1 cellular context compared by ENCODE assay signal in the genomic region with DNA sequence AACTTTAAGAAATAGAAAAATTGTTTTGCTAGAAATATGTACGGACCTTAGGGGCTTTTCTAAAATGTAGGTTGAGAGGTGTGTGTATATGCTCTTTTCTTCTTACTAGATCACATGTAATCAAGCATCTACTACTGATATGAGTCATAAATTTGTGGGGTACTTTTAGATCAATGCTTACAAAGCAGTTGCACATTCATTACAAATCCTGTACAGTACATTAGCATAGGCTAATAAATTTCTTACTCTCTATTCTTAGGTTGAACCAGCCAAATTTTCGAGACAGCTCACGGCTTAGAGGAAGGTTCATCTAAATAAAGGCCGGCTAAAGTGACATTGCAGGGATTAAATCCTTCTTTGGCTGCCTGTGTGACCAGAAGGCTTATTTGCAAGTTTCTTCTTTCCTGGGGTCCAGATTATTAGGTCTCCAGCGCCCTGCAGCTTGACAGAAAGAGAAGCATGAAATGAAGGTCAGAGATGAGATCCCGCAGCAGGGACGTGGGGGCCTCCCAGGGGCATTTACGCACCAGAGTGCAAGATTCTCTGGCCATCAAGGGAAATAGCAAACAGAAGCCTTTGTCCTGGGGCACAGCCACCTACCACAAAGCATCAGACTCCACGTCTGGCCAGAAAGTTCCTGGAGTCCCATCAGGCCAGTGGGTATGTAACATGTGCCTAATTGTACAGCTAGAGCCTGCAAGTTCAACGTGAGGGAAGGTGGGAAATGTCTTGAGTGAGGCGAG.
TF ChIP-seq lines count a peak whose summit lies in the region.

No MANE protein-coding gene starts in this region.

TF ChIP-seq in H1, 55 proteins besides CTCF, POLR2A, EP300 and RAD21 (continued from another document):
- TF ChIP-seq, protein P1, sequence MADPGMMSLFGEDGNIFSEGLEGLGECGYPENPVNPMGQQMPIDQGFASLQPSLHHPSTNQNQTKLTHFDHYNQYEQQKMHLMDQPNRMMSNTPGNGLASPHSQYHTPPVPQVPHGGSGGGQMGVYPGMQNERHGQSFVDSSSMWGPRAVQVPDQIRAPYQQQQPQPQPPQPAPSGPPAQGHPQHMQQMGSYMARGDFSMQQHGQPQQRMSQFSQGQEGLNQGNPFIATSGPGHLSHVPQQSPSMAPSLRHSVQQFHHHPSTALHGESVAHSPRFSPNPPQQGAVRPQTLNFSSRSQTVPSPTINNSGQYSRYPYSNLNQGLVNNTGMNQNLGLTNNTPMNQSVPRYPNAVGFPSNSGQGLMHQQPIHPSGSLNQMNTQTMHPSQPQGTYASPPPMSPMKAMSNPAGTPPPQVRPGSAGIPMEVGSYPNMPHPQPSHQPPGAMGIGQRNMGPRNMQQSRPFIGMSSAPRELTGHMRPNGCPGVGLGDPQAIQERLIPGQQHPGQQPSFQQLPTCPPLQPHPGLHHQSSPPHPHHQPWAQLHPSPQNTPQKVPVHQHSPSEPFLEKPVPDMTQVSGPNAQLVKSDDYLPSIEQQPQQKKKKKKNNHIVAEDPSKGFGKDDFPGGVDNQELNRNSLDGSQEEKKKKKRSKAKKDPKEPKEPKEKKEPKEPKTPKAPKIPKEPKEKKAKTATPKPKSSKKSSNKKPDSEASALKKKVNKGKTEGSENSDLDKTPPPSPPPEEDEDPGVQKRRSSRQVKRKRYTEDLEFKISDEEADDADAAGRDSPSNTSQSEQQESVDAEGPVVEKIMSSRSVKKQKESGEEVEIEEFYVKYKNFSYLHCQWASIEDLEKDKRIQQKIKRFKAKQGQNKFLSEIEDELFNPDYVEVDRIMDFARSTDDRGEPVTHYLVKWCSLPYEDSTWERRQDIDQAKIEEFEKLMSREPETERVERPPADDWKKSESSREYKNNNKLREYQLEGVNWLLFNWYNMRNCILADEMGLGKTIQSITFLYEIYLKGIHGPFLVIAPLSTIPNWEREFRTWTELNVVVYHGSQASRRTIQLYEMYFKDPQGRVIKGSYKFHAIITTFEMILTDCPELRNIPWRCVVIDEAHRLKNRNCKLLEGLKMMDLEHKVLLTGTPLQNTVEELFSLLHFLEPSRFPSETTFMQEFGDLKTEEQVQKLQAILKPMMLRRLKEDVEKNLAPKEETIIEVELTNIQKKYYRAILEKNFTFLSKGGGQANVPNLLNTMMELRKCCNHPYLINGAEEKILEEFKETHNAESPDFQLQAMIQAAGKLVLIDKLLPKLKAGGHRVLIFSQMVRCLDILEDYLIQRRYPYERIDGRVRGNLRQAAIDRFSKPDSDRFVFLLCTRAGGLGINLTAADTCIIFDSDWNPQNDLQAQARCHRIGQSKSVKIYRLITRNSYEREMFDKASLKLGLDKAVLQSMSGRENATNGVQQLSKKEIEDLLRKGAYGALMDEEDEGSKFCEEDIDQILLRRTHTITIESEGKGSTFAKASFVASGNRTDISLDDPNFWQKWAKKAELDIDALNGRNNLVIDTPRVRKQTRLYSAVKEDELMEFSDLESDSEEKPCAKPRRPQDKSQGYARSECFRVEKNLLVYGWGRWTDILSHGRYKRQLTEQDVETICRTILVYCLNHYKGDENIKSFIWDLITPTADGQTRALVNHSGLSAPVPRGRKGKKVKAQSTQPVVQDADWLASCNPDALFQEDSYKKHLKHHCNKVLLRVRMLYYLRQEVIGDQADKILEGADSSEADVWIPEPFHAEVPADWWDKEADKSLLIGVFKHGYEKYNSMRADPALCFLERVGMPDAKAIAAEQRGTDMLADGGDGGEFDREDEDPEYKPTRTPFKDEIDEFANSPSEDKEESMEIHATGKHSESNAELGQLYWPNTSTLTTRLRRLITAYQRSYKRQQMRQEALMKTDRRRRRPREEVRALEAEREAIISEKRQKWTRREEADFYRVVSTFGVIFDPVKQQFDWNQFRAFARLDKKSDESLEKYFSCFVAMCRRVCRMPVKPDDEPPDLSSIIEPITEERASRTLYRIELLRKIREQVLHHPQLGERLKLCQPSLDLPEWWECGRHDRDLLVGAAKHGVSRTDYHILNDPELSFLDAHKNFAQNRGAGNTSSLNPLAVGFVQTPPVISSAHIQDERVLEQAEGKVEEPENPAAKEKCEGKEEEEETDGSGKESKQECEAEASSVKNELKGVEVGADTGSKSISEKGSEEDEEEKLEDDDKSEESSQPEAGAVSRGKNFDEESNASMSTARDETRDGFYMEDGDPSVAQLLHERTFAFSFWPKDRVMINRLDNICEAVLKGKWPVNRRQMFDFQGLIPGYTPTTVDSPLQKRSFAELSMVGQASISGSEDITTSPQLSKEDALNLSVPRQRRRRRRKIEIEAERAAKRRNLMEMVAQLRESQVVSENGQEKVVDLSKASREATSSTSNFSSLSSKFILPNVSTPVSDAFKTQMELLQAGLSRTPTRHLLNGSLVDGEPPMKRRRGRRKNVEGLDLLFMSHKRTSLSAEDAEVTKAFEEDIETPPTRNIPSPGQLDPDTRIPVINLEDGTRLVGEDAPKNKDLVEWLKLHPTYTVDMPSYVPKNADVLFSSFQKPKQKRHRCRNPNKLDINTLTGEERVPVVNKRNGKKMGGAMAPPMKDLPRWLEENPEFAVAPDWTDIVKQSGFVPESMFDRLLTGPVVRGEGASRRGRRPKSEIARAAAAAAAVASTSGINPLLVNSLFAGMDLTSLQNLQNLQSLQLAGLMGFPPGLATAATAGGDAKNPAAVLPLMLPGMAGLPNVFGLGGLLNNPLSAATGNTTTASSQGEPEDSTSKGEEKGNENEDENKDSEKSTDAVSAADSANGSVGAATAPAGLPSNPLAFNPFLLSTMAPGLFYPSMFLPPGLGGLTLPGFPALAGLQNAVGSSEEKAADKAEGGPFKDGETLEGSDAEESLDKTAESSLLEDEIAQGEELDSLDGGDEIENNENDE (IDR thresholded peaks at IDR 0.05; ENCODE audit: insufficient replicate concordance, low read length) = no peak
- TF ChIP-seq ASH2L (IDR thresholded peaks at IDR 0.05; ENCODE audit: low read length) = no peak
